11 cellular contexts compared by ENCODE assay signal in genomic region chr2:207467716-207468347, GRCh38.
DNase-seq lines count a peak whose midpoint lies in the region; ATAC-seq and TF ChIP-seq lines count a peak whose summit lies in the region.
"Had no signal": no experiment of that assay in that cellular context is flagged by ENCODE, and none has a peak within 500 bp of the region (broad histone marks: within the 10 kb centered on the region; RNA-seq: fewer than 3 reads in every experiment).

No MANE protein-coding gene starts in this region.

- no peaks in the 10 kb centered on the region for H3K9me3 ChIP-seq in SK-N-SH
- H3K9me3 ChIP-seq in iPS-18a (ENCODE audit: control insufficient read depth, low read depth, low read length), result no peaks in the 10 kb centered on the region

- H3K36me3 ChIP-seq in SK-N-SH (replicated peaks in 1 of 2; ENCODE audit: control insufficient read depth in 1 of 2, insufficient read depth in 2 of 2, low read length in 1 of 2), result no peaks in the 10 kb centered on the region
- H3K36me3 ChIP-seq in iPS-18a (ENCODE audit: control insufficient read depth, low read depth, low read length), result no peaks in the 10 kb centered on the region

- H3K9me2 ChIP-seq in SK-N-SH, result no peaks in the 10 kb centered on the region

- H3K4me1 ChIP-seq in SK-N-SH (ENCODE audit: control insufficient read depth in 1 of 2, insufficient read depth in 2 of 2, low read depth in 1 of 2, low read length in 1 of 2) (peaks cover 10 to 45% of the 10 kb centered on the region in 2 experiments; a peak in 3 of 4 replicates), iPS-18a (ENCODE audit: control insufficient read depth, low read depth, low read length) (peaks cover 5% of the 10 kb centered on the region)

- CTCF ChIA-PET in SK-N-SH (lab: Yijun Ruan, JAX), result interaction anchor here (2.4 to 7.4 kb wide), 2 partner anchors 301 to 486 kb away, joined by 8 to 87 read pairs; partner anchors contain the start of gene KLF7

- no peaks in the 10 kb centered on the region for H4K20me1 ChIP-seq in SK-N-SH (ENCODE audit: insufficient read depth)

- peak overlapping the region; percentile 41; the same call in 1 of the 2 replicates for H2AFZ ChIP-seq in SK-N-SH (ENCODE audit: low read depth)

- no peaks in the 10 kb centered on the region for H3K79me2 ChIP-seq in SK-N-SH (ENCODE audit: insufficient read depth)

- ATAC-seq in GM21529 (IDR thresholded peaks at IDR 0.05; ENCODE audit: unreplicated experiment) (peak; percentile 71), HG03039 (IDR thresholded peaks at IDR 0.05; ENCODE audit: unreplicated experiment) (no peak)

- H3K9ac ChIP-seq in SK-N-SH (no peak overlapping the region), iPS-18a (ENCODE audit: low read length) (no peak overlapping the region)

- DNase-seq in ELR (ENCODE audit: low read depth) (peak; percentile 77), SK-N-SH (no peak), NCI-H2171 (lab: John Stamatoyannopoulos, UW) (no peak), ureter (ENCODE audit: low spot score) (no peak), dorsolateral prefrontal cortex (no peak)
- DNase-seq: DND-41; NCI-H2107; stimulated activated CD4-positive, alpha-beta T cell treated with anti-CD3 and anti-CD28 coated beads, Interleukin-15, amount 100 ng/mL, for 24 hours had no signal

- no peak for TF ChIP-seq RAD21 in SK-N-SH (IDR thresholded peaks at IDR 0.05; ENCODE audit: low read length)

- H3K27ac ChIP-seq in SK-N-SH (ENCODE audit: low read depth in 2 of 2, low read length in 1 of 2) (peak overlapping the region; percentile 27 to 95; a peak in 2 of 4 replicates), iPS-18a (ENCODE audit: low read length) (peak overlapping the region; percentile 10), dorsolateral prefrontal cortex (no peak overlapping the region)

- intact Hi-C loops in dorsolateral prefrontal cortex (cut with DNase I), result no loop called here

- no peaks in the 10 kb centered on the region for H3F3A ChIP-seq in SK-N-SH (replicated peaks; ENCODE audit: insufficient read depth)

- H3K4me3 ChIP-seq in SK-N-SH (ENCODE audit: low read depth in 2 of 2, low read length in 1 of 2) (no peak overlapping the region), iPS-18a (ENCODE audit: low read length) (no peak overlapping the region), dorsolateral prefrontal cortex (no peak overlapping the region)

- TF ChIP-seq CTCF in SK-N-SH (IDR thresholded peaks at IDR 0.05) (no peak), dorsolateral prefrontal cortex (IDR thresholded peaks at IDR 0.05 in 54 of 56, conservative IDR thresholded peaks at IDR 0.05 in 2 of 56; ENCODE audit: low read depth in 1 of 56, partially characterized antibody in 56 of 56) (no peak)

- TF ChIP-seq EP300 in SK-N-SH (IDR thresholded peaks at IDR 0.05; ENCODE audit: borderline replicate concordance in 1 of 2, low read depth in 1 of 2, low read length in 1 of 2), result no peak

- POLR2A ChIA-PET in SK-N-SH (lab: Yijun Ruan, JAX), result interaction anchor here (0.6 to 6.7 kb wide), 5 partner anchors 30 to 1982 kb away, joined by 3 to 62 read pairs (median 6); partner anchors contain the start of gene KLF7

- no peaks in the 10 kb centered on the region for H3K27me3 ChIP-seq in SK-N-SH (ENCODE audit: insufficient read depth)
- no peaks in the 10 kb centered on the region for H3K27me3 ChIP-seq in iPS-18a (ENCODE audit: control insufficient read depth, insufficient read depth, low read length)
- no peaks in the 10 kb centered on the region for H3K27me3 ChIP-seq in dorsolateral prefrontal cortex

- 48% methylated on average over 6 of the region's 6 CpGs for WGBS in SK-N-SH (ENCODE audit: low lambda C conversion rate)

- no peak overlapping the region for H3K4me2 ChIP-seq in SK-N-SH

TF ChIP-seq in SK-N-SH, 30 proteins besides CTCF, POLR2A, EP300 and RAD21:
- no peak for TF ChIP-seq FOXJ3 (CRISPR knock-in tag; IDR thresholded peaks at IDR 0.05)
- TF ChIP-seq TEAD4 (IDR thresholded peaks at IDR 0.05; ENCODE audit: borderline replicate concordance, insufficient read depth), result no peak
- no peak for TF ChIP-seq USF1 (IDR thresholded peaks at IDR 0.05; ENCODE audit: borderline replicate concordance, low read depth)
- TF ChIP-seq ELF1 (IDR thresholded peaks at IDR 0.05), result no peak
- TF ChIP-seq JUND (IDR thresholded peaks at IDR 0.05), result peak; percentile 60
- TF ChIP-seq PBX3 (IDR thresholded peaks at IDR 0.05), result peak; percentile 32
- peak; percentile 82 for TF ChIP-seq TCF12 (IDR thresholded peaks at IDR 0.05)
- no peak for TF ChIP-seq RFX5 (IDR thresholded peaks at IDR 0.05; ENCODE audit: low read length)
- peak; percentile 72; the same call in 1 of the 2 replicates for TF ChIP-seq FOSL2 (IDR thresholded peaks at IDR 0.05; ENCODE audit: borderline replicate concordance, low read depth)
- TF ChIP-seq FOXM1 (IDR thresholded peaks at IDR 0.05; ENCODE audit: low read depth), result no peak

Comparison
In these comparisons a context has a peak if more than half of its experiments do, and no peak if none do; other contexts are left out.
1. H3K27ac ChIP-seq: peak in SK-N-SH (2 of 2) and iPS-18a (single experiment); none in dorsolateral prefrontal cortex (0 of 59).